16 cellular contexts compared by ENCODE assay signal in the genomic region with DNA sequence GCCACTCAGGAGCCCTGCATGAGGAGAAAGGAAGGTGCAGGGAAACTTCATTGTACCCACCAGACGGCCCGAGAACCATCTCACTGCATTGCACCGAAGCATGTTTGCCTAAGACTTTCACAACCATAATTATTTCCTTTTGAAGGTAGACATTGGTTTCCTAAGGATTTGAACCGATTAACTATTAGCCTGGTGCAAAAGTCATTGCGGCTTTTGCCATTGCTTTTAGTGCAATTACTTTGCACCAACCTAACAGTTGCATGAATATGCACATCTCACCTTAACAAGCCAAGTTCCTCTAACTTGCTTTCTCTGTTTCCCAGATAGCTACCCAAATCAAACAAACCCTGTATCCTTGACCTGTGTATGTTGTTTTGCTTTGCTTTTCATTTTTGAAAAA.
DNase-seq lines count a peak whose midpoint lies in the region; ATAC-seq and TF ChIP-seq lines count a peak whose summit lies in the region.
"Had no signal": no experiment of that assay in that cellular context is flagged by ENCODE, and none has a peak within 500 bp of the region (broad histone marks: within the 10 kb centered on the region; RNA-seq: fewer than 3 reads in every experiment).

No MANE protein-coding gene starts in this region.

- CTCF ChIA-PET in HEK293T (lab: Yijun Ruan, JAX), result no interaction called here
- CTCF ChIA-PET in activated CD4-positive, alpha-beta T cell treated with anti-CD3 and anti-CD28 coated beads, Interleukin-2, amount 10 ng/mL, durations not matched to agents 7 days and 5 days (lab: Charles Lee), result no interaction called here

- H2AFZ ChIP-seq in GM23338 (peak overlapping the region; percentile 52; the same call in 1 of the 2 replicates), neural progenitor cell (replicated peaks) (peak overlapping the region; percentile 13)

- H3K4me1 ChIP-seq in GM23338 (ENCODE audit: insufficient read depth), result peaks cover 1% of the 10 kb centered on the region; the same call in 1 of the 2 replicates
- peaks cover 3% of the 10 kb centered on the region for H3K4me1 ChIP-seq in neural progenitor cell
- H3K4me1 ChIP-seq: Caco-2 had no signal

- no peak overlapping the region for H3K4me2 ChIP-seq in GM23338
- H3K4me2 ChIP-seq in neural progenitor cell, result no peak overlapping the region
- H3K4me2 ChIP-seq: BLaER1 treated with 17β-estradiol and CSF1 and Interleukin-3, amounts not matched to agents 10 nM and 100 nM had no signal

- ATAC-seq in GM23338, result no peak
- ATAC-seq: CD8-positive, alpha-beta T cell had no signal

- H3K4me3 Mint-ChIP-seq in GM23338, result no peak overlapping the region
- H3K4me3 Mint-ChIP-seq in neural progenitor cell, result no peak overlapping the region
- no peak overlapping the region for H3K4me3 Mint-ChIP-seq in activated CD4-positive, alpha-beta T cell treated with anti-CD3 and anti-CD28 coated beads, Interleukin-2, amount 10 ng/mL, durations not matched to agents 7 days and 5 days
- H3K4me3 Mint-ChIP-seq: B cell; CD4-positive, alpha-beta T cell; CD8-positive, alpha-beta T cell had no signal

- H4K20me1 ChIP-seq in GM23338 (replicated peaks; ENCODE audit: insufficient read depth) (no peaks in the 10 kb centered on the region), neural progenitor cell (ENCODE audit: low read depth) (no peaks in the 10 kb centered on the region)
- H4K20me1 ChIP-seq: BLaER1 treated with 17β-estradiol and CSF1 and Interleukin-3, amounts not matched to agents 10 nM and 100 nM had no signal

- H3K4me1 Mint-ChIP-seq in GM23338, result peaks cover 6% of the 10 kb centered on the region
- peaks cover 23% of the 10 kb centered on the region for H3K4me1 Mint-ChIP-seq in neural progenitor cell
- peaks cover 2% of the 10 kb centered on the region for H3K4me1 Mint-ChIP-seq in activated CD4-positive, alpha-beta T cell treated with anti-CD3 and anti-CD28 coated beads, Interleukin-2, amount 10 ng/mL, durations not matched to agents 7 days and 5 days

- H3K79me2 ChIP-seq in GM23338 (replicated peaks; ENCODE audit: insufficient read depth) (no peaks in the 10 kb centered on the region), neural progenitor cell (ENCODE audit: low read depth) (no peaks in the 10 kb centered on the region)

- no peaks in the 10 kb centered on the region for H3F3A ChIP-seq in GM23338 (replicated peaks; ENCODE audit: low read depth)
- no peaks in the 10 kb centered on the region for H3F3A ChIP-seq in neural progenitor cell (ENCODE audit: low read depth)

- no peak overlapping the region for H3K9ac ChIP-seq in neural progenitor cell
- H3K9ac ChIP-seq: BLaER1 treated with 17β-estradiol and CSF1 and Interleukin-3, amounts not matched to agents 10 nM and 100 nM had no signal

- no peaks in the 10 kb centered on the region for H3K9me2 ChIP-seq in GM23338 (ENCODE audit: insufficient read depth)

- H3K27me3 ChIP-seq in GM23338 (ENCODE audit: insufficient read depth) (no peaks in the 10 kb centered on the region), neural progenitor cell (no peaks in the 10 kb centered on the region)
- H3K27me3 ChIP-seq: BLaER1 treated with 17β-estradiol and CSF1 and Interleukin-3, amounts not matched to agents 10 nM and 100 nM had no signal

- POLR2A ChIA-PET in HEK293T (lab: Yijun Ruan, JAX), result no interaction called here
- POLR2A ChIA-PET in activated CD4-positive, alpha-beta T cell treated with anti-CD3 and anti-CD28 coated beads, Interleukin-2, amount 10 ng/mL, durations not matched to agents 7 days and 5 days (lab: Charles Lee), result no interaction called here

- no peaks in the 10 kb centered on the region for H3K9me3 ChIP-seq in neural progenitor cell (ENCODE audit: low read depth)
- H3K9me3 ChIP-seq: Caco-2 had no signal

- peaks cover 3% of the 10 kb centered on the region for H3K27me3 Mint-ChIP-seq in GM23338 (ENCODE audit: insufficient read depth, low read depth, poor library complexity)
- H3K27me3 Mint-ChIP-seq in neural progenitor cell (ENCODE audit: insufficient read depth, low read depth), result no peaks in the 10 kb centered on the region
- H3K27me3 Mint-ChIP-seq in activated CD4-positive, alpha-beta T cell treated with anti-CD3 and anti-CD28 coated beads, Interleukin-2, amount 10 ng/mL, durations not matched to agents 7 days and 5 days, result no peaks in the 10 kb centered on the region
- H3K27me3 Mint-ChIP-seq: CD4-positive, alpha-beta T cell had no signal

- no peak overlapping the region for H3K27ac ChIP-seq in GM23338 (ENCODE audit: low read depth)
- no peak overlapping the region for H3K27ac ChIP-seq in neural progenitor cell
- H3K27ac ChIP-seq: BLaER1 treated with 17β-estradiol and CSF1 and Interleukin-3, amounts not matched to agents 10 nM and 100 nM; C4-2B had no signal

- DNase-seq in GM23338 (ENCODE audit: low spot score) (no peak), HEK293T (ENCODE audit: extremely low spot score) (no peak), neural progenitor cell (ENCODE audit: low spot score) (no peak), Ammon's horn (ENCODE audit: low spot score) (no peak)
- DNase-seq in activated CD4-positive, alpha-beta T cell treated with anti-CD3 and anti-CD28 coated beads, Interleukin-2, amount 10 ng/mL, durations not matched to agents 7 days and 5 days, result no peak
- DNase-seq: 8988T; ACHN; Caco-2; Calu3; CD4-positive, alpha-beta T cell; CD8-positive, alpha-beta T cell; DMS79 treated with DMSO at 0.1 percent for 48 hours; GF-D8 had no signal

- H3K4me3 ChIP-seq in GM23338 (no peak overlapping the region), neural progenitor cell (no peak overlapping the region)
- H3K4me3 ChIP-seq: BLaER1 treated with 17β-estradiol and CSF1 and Interleukin-3, amounts not matched to agents 10 nM and 100 nM had no signal

- H3K9me3 Mint-ChIP-seq in GM23338, result no peaks in the 10 kb centered on the region; the same call in 2 of the 3 replicates
- no peaks in the 10 kb centered on the region for H3K9me3 Mint-ChIP-seq in neural progenitor cell
- H3K9me3 Mint-ChIP-seq in activated CD4-positive, alpha-beta T cell treated with anti-CD3 and anti-CD28 coated beads, Interleukin-2, amount 10 ng/mL, durations not matched to agents 7 days and 5 days, result peaks cover 4% of the 10 kb centered on the region
- H3K9me3 Mint-ChIP-seq: CD4-positive, alpha-beta T cell; CD8-positive, alpha-beta T cell had no signal

- no peaks in the 10 kb centered on the region for H3K36me3 Mint-ChIP-seq in GM23338 (ENCODE audit: low read depth)
- H3K36me3 Mint-ChIP-seq in neural progenitor cell, result no peaks in the 10 kb centered on the region
- H3K36me3 Mint-ChIP-seq in activated CD4-positive, alpha-beta T cell treated with anti-CD3 and anti-CD28 coated beads, Interleukin-2, amount 10 ng/mL, durations not matched to agents 7 days and 5 days (ENCODE audit: low read depth), result no peaks in the 10 kb centered on the region
- H3K36me3 Mint-ChIP-seq: CD8-positive, alpha-beta T cell had no signal

- TF ChIP-seq CTCF in GM23338 (conservative IDR thresholded peaks at IDR 0.05; ENCODE audit: low read depth in 2 of 2) (no peak), neural progenitor cell (IDR thresholded peaks at IDR 0.05) (no peak)

- H3K27ac Mint-ChIP-seq in GM23338 (no peak overlapping the region), neural progenitor cell (no peak overlapping the region)
- no peak overlapping the region for H3K27ac Mint-ChIP-seq in activated CD4-positive, alpha-beta T cell treated with anti-CD3 and anti-CD28 coated beads, Interleukin-2, amount 10 ng/mL, durations not matched to agents 7 days and 5 days
- H3K27ac Mint-ChIP-seq: B cell; CD4-positive, alpha-beta T cell; CD8-positive, alpha-beta T cell had no signal

- H3K36me3 ChIP-seq in GM23338 (ENCODE audit: insufficient read depth), result no peaks in the 10 kb centered on the region; the same call in 1 of the 2 replicates
- no peaks in the 10 kb centered on the region for H3K36me3 ChIP-seq in neural progenitor cell
- H3K36me3 ChIP-seq: BLaER1 treated with 17β-estradiol and CSF1 and Interleukin-3, amounts not matched to agents 10 nM and 100 nM had no signal

TF ChIP-seq in GM23338, 12 proteins besides CTCF, POLR2A, EP300 and RAD21:
- TF ChIP-seq EZH2 (IDR thresholded peaks at IDR 0.05; ENCODE audit: low read depth, unreplicated experiment), result no peak
- TF ChIP-seq ZNF331 (CRISPR knock-in tag; IDR thresholded peaks at IDR 0.05; ENCODE audit: low read depth), result no peak

TF ChIP-seq in HEK293T, 16 proteins besides CTCF, POLR2A, EP300 and RAD21:
- TF ChIP-seq SUZ12 (IDR thresholded peaks at IDR 0.05) (no peak), ELF4 (IDR thresholded peaks at IDR 0.05) (peak; percentile 66; the same call in 1 of the 2 replicates), HDGF (IDR thresholded peaks at IDR 0.05; ENCODE audit: borderline replicate concordance) (no peak)
TF ChIP-seq in HEK293T: peak in this region for 1.
